ENCODE assay signal across 19 cellular contexts in the genomic region with DNA sequence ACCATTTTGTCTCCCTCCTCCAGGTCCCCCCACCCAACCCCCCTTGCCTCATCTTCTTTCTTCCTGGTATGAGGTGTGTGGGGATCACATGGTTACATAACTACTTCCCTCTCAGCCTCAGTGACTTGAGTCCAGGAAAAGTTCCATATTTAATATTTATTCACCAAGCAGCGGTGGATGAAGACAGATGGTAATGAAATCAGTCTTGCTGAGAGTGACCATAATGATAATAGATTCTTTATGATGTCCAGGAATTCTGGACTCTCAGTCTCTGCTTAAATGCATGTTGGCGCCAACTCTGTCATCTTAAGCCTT.
A peak's percentile ranks its signal among the peaks of the same experiment; 100 is the strongest.
DNase-seq lines count a peak whose midpoint lies in the region; ATAC-seq, FAIRE-seq and TF ChIP-seq lines count a peak whose summit lies in the region.
"Had no signal": no experiment of that assay in that cellular context is flagged by ENCODE, and none has a peak within 500 bp of the region (broad histone marks: within the 10 kb centered on the region; RNA-seq: fewer than 3 reads in every experiment).

No MANE protein-coding gene starts in this region.

- no peaks in the 10 kb centered on the region for H3K27me3 Mint-ChIP-seq in astrocyte (ENCODE audit: low read depth, unreplicated experiment)
- H3K27me3 Mint-ChIP-seq in mesothelial cell of epicardium (ENCODE audit: low read depth) = no peaks in the 10 kb centered on the region

- TF ChIP-seq CTCF in RWPE2 (IDR thresholded peaks at IDR 0.05; ENCODE audit: poor library complexity, severe bottlenecking) = no peak
- no peak for TF ChIP-seq CTCF in astrocyte (IDR thresholded peaks at IDR 0.05; ENCODE audit: insufficient read depth, low read depth, low read length)
- TF ChIP-seq CTCF in mesothelial cell of epicardium (IDR thresholded peaks at IDR 0.05; ENCODE audit: unreplicated experiment) = no peak

- H2AFZ ChIP-seq in astrocyte (ENCODE audit: low read depth, low read length) = no peak overlapping the region

- FAIRE-seq in astrocyte (lab: Jason Lieb, UNC) = no peak
- FAIRE-seq: A204.1, GM12878, GM19239, H54, K562 had no signal

- H3K36me3 ChIP-seq in RWPE2 (ENCODE audit: low read depth) (no peaks in the 10 kb centered on the region), astrocyte (ENCODE audit: insufficient read depth, low read length) (no peaks in the 10 kb centered on the region)

- no peaks in the 10 kb centered on the region for H3K79me2 ChIP-seq in astrocyte (ENCODE audit: insufficient read depth, low read length)

- H3K9me3 Mint-ChIP-seq in astrocyte (ENCODE audit: unreplicated experiment) (no peaks in the 10 kb centered on the region), mesothelial cell of epicardium (no peaks in the 10 kb centered on the region)
- H3K9me3 Mint-ChIP-seq: CD8-positive, alpha-beta T cell had no signal

- no peaks in the 10 kb centered on the region for H4K20me1 ChIP-seq in astrocyte (ENCODE audit: insufficient read depth, low read length)

- peak overlapping the region; percentile 59 for H3K4me2 ChIP-seq in astrocyte (ENCODE audit: low read length)

- H3K36me3 Mint-ChIP-seq in astrocyte (ENCODE audit: low read depth, unreplicated experiment) (no peaks in the 10 kb centered on the region), mesothelial cell of epicardium (no peaks in the 10 kb centered on the region)
- H3K36me3 Mint-ChIP-seq: CD8-positive, alpha-beta T cell had no signal

- H3K4me3 ChIP-seq in RWPE2 (ENCODE audit: severe bottlenecking) (no peak overlapping the region), astrocyte (ENCODE audit: insufficient read depth, low read depth, low read length) (no peak overlapping the region)
- H3K4me3 ChIP-seq: GM12878, K562 had no signal

- no peak overlapping the region for H3K4me3 Mint-ChIP-seq in astrocyte (ENCODE audit: unreplicated experiment)
- no peak overlapping the region for H3K4me3 Mint-ChIP-seq in mesothelial cell of epicardium
- H3K4me3 Mint-ChIP-seq: CD8-positive, alpha-beta T cell had no signal

- H3K4me1 ChIP-seq in RWPE2 (ENCODE audit: insufficient read depth, poor library complexity, severe bottlenecking) = peaks cover 74% of the 10 kb centered on the region
- H3K4me1 ChIP-seq in astrocyte (ENCODE audit: insufficient read depth, low read length) = peaks cover 16% of the 10 kb centered on the region

- no peak overlapping the region for H3K9ac ChIP-seq in astrocyte (ENCODE audit: low read length)

- H3K9me3 ChIP-seq in RWPE2 (ENCODE audit: severe bottlenecking) (no peaks in the 10 kb centered on the region), astrocyte (ENCODE audit: insufficient read depth, low read depth, low read length) (no peaks in the 10 kb centered on the region)

- H3K27me3 ChIP-seq in RWPE2 (ENCODE audit: insufficient read depth, poor library complexity, severe bottlenecking) (no peaks in the 10 kb centered on the region), astrocyte (ENCODE audit: insufficient read depth, low read length) (no peaks in the 10 kb centered on the region)

- no peak for ATAC-seq in RWPE2 (ENCODE audit: low read depth)
- ATAC-seq: CD8-positive, alpha-beta T cell; GM12878; K562 had no signal

- H3K27ac ChIP-seq in RWPE2 (ENCODE audit: poor library complexity, severe bottlenecking) = peak overlapping the region; percentile 81
- H3K27ac ChIP-seq in astrocyte (ENCODE audit: low read depth, low read length) = no peak overlapping the region

- DNase-seq in RWPE2 (ENCODE audit: low spot score) (no peak), astrocyte (ENCODE audit: low read depth) (no peak), mesothelial cell of epicardium (ENCODE audit: low spot score in 2 of 2, unreplicated experiment in 2 of 2) (no peak), NCI-H1048 (lab: John Stamatoyannopoulos, UW) (no peak), kidney glomerular epithelial cell (lab: John Stamatoyannopoulos, UW) (no peak), NCI-H1694 treated with DMSO at 0.1 percent for 48 hours (lab: John Stamatoyannopoulos, UW) (no peak)
- no peak for DNase-seq in stimulated activated CD4-positive, alpha-beta T cell treated with anti-CD3 and anti-CD28 coated beads, Interleukin-12 subunit alpha, Interleukin-12 subunit beta, amount 100 ng/mL, for 4 hours
- DNase-seq: ACHN; AML-193; Calu3; CD8-positive, alpha-beta T cell; DMS79 treated with DMSO at 0.1 percent for 48 hours; HCEC 1CT; IMR-90 had no signal

- H3K4me1 Mint-ChIP-seq in astrocyte (ENCODE audit: low read depth, unreplicated experiment) = peaks cover 43% of the 10 kb centered on the region
- H3K4me1 Mint-ChIP-seq in mesothelial cell of epicardium = peaks cover 68% of the 10 kb centered on the region

- H3K27ac Mint-ChIP-seq in astrocyte (ENCODE audit: unreplicated experiment) (no peak overlapping the region), mesothelial cell of epicardium (peak overlapping the region; percentile 85)
- H3K27ac Mint-ChIP-seq: CD8-positive, alpha-beta T cell had no signal
